Comparison of ENCODE assay signal across 30 cellular contexts in the genomic region with DNA sequence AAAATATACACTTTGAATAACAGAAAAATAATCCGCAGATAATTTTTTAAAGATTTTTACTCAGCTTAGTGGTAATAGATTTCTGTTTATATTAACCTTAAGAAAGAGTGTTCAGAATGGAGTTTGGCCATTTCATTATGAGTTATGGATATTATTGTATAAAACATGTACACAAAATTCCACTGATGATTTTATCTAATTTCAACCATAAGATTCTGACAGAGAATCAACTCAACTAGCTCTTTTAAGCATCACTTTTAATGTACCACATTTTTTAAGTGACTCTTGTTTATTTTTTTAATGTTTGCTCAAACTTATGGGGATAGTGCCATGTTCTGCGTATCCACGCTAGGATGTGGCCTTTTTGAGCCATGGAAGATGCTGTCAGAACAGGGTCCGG.
DNase-seq lines count a peak whose midpoint lies in the region; ATAC-seq and TF ChIP-seq lines count a peak whose summit lies in the region.
"Had no signal": no experiment of that assay in that cellular context is flagged by ENCODE, and none has a peak within 500 bp of the region (broad histone marks: within the 10 kb centered on the region; RNA-seq: fewer than 3 reads in every experiment).

No MANE protein-coding gene starts in this region.

- WGBS in IMR-90 (ENCODE audit: extremely low coverage in 2 of 2, insufficient read length in 1 of 2), 2 experiments = no CpG with 5 or more reads among the region's 4 CpGs

- H3K27ac Mint-ChIP-seq in chondrocyte (ENCODE audit: unreplicated experiment) = peak overlapping the region; percentile 82
- H3K27ac Mint-ChIP-seq: B cell; CD4-positive, alpha-beta memory T cell; naive B cell; stimulated activated naive B cell treated with anti-CD40 and anti-IgM and Interleukin-4, amounts not matched to agents 10 μg/mL and 1 μg/mL and 100 μg/mL, for 72 hours had no signal

- peak overlapping the region; percentile 57; the same call in 1 of the 2 replicates for H3K14ac ChIP-seq in IMR-90 (replicated peaks; ENCODE audit: low read depth, low read length)

- peak overlapping the region; percentile 58 for H3K4ac ChIP-seq in IMR-90 (ENCODE audit: low read depth, low read length)

- H3K9me1 ChIP-seq in IMR-90 (ENCODE audit: insufficient read depth, low read length) = peaks cover 38% of the 10 kb centered on the region

- 0 out of 2 replicates have a peak overlapping the region, but pooled peaks have one; percentile 32 for H4K5ac ChIP-seq in IMR-90 (ENCODE audit: low read depth, low read length)

- in situ Hi-C loops in IMR-90 (cut with MboI; ENCODE audit: low sequenced_read_pairs) = no loop called here

- dilution Hi-C loops in IMR-90 (cut with HindIII; ENCODE audit: low sequenced_read_pairs, unreplicated experiment) = no loop called here

- H3K36me3 Mint-ChIP-seq in chondrocyte (ENCODE audit: low read depth) = peaks cover 28% of the 10 kb centered on the region
- H3K36me3 Mint-ChIP-seq: CD4-positive, alpha-beta memory T cell; naive B cell; stimulated activated naive B cell treated with anti-CD40 and anti-IgM and Interleukin-4, amounts not matched to agents 10 μg/mL and 1 μg/mL and 100 μg/mL, for 72 hours had no signal

- H3K9ac ChIP-seq in IMR-90 (ENCODE audit: low read depth, low read length) (no peak overlapping the region), stomach smooth muscle (ENCODE audit: low read length in 2 of 2) (no peak overlapping the region)

- peak overlapping the region; percentile 54; the same call in 1 of the 2 replicates for H3K18ac ChIP-seq in IMR-90 (ENCODE audit: low read depth, low read length)

- no peak overlapping the region for H3K4me2 ChIP-seq in IMR-90 (ENCODE audit: low read depth, low read length)

- TF ChIP-seq RAD21 in IMR-90 (IDR thresholded peaks at IDR 0.05; ENCODE audit: low read length) = no peak

- BruUV-seq in IMR-90 (replicated peaks; lab: Mats Ljungman, UMichigan) = no TSS peak

- intact Hi-C loops in IMR-90 (cut with micrococcal nuclease) = no loop called here

- H4K20me1 ChIP-seq in IMR-90 (ENCODE audit: insufficient read depth, low read length) = peaks cover 10% of the 10 kb centered on the region

- H3K79me1 ChIP-seq in IMR-90 (ENCODE audit: low read depth in 1 of 2, low read length in 2 of 2) = peaks cover 35 to 80% of the 10 kb centered on the region in 2 experiments

- H3K4me3 Mint-ChIP-seq in chondrocyte (ENCODE audit: unreplicated experiment) = no peak overlapping the region
- H3K4me3 Mint-ChIP-seq: B cell; CD4-positive, alpha-beta memory T cell; naive B cell; stimulated activated naive B cell treated with anti-CD40 and anti-IgM and Interleukin-4, amounts not matched to agents 10 μg/mL and 1 μg/mL and 100 μg/mL, for 72 hours had no signal

- H3K9me3 ChIP-seq in IMR-90 (ENCODE audit: control insufficient read depth, insufficient read depth, low read length) = no peaks in the 10 kb centered on the region
- no peaks in the 10 kb centered on the region for H3K9me3 ChIP-seq in muscle layer of duodenum (ENCODE audit: control insufficient read depth in 1 of 2, low read length in 2 of 2)
- H3K9me3 ChIP-seq in stomach smooth muscle (ENCODE audit: control insufficient read depth in 2 of 2, low read length in 2 of 2) = no peaks in the 10 kb centered on the region
- H3K9me3 ChIP-seq: left lung, neutrophil, prostate gland, suprapubic skin had no signal

- H2BK15ac ChIP-seq in IMR-90 (ENCODE audit: low read depth, low read length) = peak overlapping the region; percentile 28; the same call in 1 of the 3 replicates

- ATAC-seq in IMR-90 (ENCODE audit: low read depth) = no peak
- ATAC-seq: activated CD4-positive, CD25-positive, alpha-beta regulatory T cell treated with anti-CD3 and anti-CD28 coated beads, Interleukin-2, amount 50 U/mL, for 24 hours; left lung; Right ventricle myocardium inferior; stimulated activated naive B cell treated with anti-CD40 and anti-IgM and Interleukin-4, amounts not matched to agents 10 μg/mL and 1 μg/mL and 100 μg/mL, for 72 hours had no signal

- H3K56ac ChIP-seq in IMR-90 (ENCODE audit: extremely low read depth, insufficient read depth, low read length) = no peak overlapping the region

- CTCF ChIA-PET in IMR-90 (lab: Yijun Ruan, JAX) = no interaction called here

- H2AFZ ChIP-seq in IMR-90 (replicated peaks; ENCODE audit: low read length, poor library complexity) = no peak overlapping the region

- peaks cover 68% of the 10 kb centered on the region for H3K4me1 Mint-ChIP-seq in chondrocyte (ENCODE audit: low read depth)

- H3K27me3 ChIP-seq in IMR-90 (ENCODE audit: control insufficient read depth, insufficient read depth, low read length) (no peaks in the 10 kb centered on the region), muscle layer of duodenum (ENCODE audit: low read depth, low read length) (no peaks in the 10 kb centered on the region), stomach smooth muscle (ENCODE audit: control insufficient read depth in 1 of 2, insufficient read depth in 2 of 2, low read length in 2 of 2) (no peaks in the 10 kb centered on the region)
- H3K27me3 ChIP-seq: dorsolateral prefrontal cortex had no signal

- 0 out of 2 replicates have a peak overlapping the region, but pooled peaks have one; percentile 21 for H2BK20ac ChIP-seq in IMR-90 (ENCODE audit: low read depth, low read length)

- TF ChIP-seq CTCF in IMR-90 (conservative IDR thresholded peaks at IDR 0.05; ENCODE audit: low read depth, low read length) (no peak), chondrocyte (IDR thresholded peaks at IDR 0.05) (no peak)

- H4K8ac ChIP-seq in IMR-90 (ENCODE audit: low read depth in 2 of 2, low read length in 2 of 2) = peak overlapping the region in 1 of 2 experiments; percentile 40; a peak in 1 of 4 replicates

- DNase-seq in IMR-90 = no peak
- DNase-seq in chondrocyte (ENCODE audit: low spot score) = no peak
- no peak for DNase-seq in stimulated activated CD4-positive, alpha-beta T cell treated with anti-CD3 and anti-CD28 coated beads, Interleukin-4, amount 100 ng/mL, for 4 hours
- no peak for DNase-seq in DMS79 treated with DMSO at 0.1 percent for 48 hours (lab: John Stamatoyannopoulos, UW)
- no peak for DNase-seq in D341Med (ENCODE audit: low spot score)
- DNase-seq: activated CD4-positive, alpha-beta T cell treated with anti-CD3 and anti-CD28 coated beads, Interleukin-2, amount 50 U/mL, for 4 hours; activated T-cell treated with anti-CD3 and anti-CD28 coated beads, Interleukin-2, amount 50 U/mL, for 48 hours; CD4-positive, alpha-beta memory T cell; cerebellar nuclear complex; glutamatergic neuron; left lung; mesendoderm; MV-4-11; naive B cell; NCI-H1436 treated with DMSO at 0.1 percent for 48 hours; NCI-H2081 treated with DMSO at 0.1 percent for 48 hours; NCI-H2227 treated with DMSO at 0.1 percent for 48 hours; NCI-H526; NK-92 treated with Interleukin-12 subunit alpha and Interleukin-12 subunit beta, amount 100 ng/mL, for 24 hours; stimulated activated naive B cell treated with anti-CD40 and anti-IgM and Interleukin-4, amounts not matched to agents 10 μg/mL and 1 μg/mL and 100 μg/mL, for 72 hours; T-helper 2 cell had no signal

- POLR2A ChIA-PET in IMR-90 (lab: Charles Lee; ENCODE audit: unreplicated experiment) = no interaction called here

- peak overlapping the region; percentile 30; the same call in 1 of the 2 replicates for H3K27ac ChIP-seq in IMR-90 (ENCODE audit: insufficient read depth, low read length)
- peak overlapping the region; percentile 20 for H3K27ac ChIP-seq in muscle layer of duodenum (ENCODE audit: low read length)
- peak overlapping the region; percentile 58 for H3K27ac ChIP-seq in stomach smooth muscle (ENCODE audit: low read length)
- H3K27ac ChIP-seq: dorsolateral prefrontal cortex, left lung, neutrophil, prostate gland, suprapubic skin had no signal

- peak overlapping the region; percentile 59; the same call in 1 of the 2 replicates for H2BK120ac ChIP-seq in IMR-90 (ENCODE audit: low read depth, low read length)

- H3K4me3 ChIP-seq in IMR-90 (ENCODE audit: insufficient read depth, low read depth, low read length) (no peak overlapping the region), muscle layer of duodenum (ENCODE audit: low read depth in 1 of 2, low read length in 2 of 2) (no peak overlapping the region), stomach smooth muscle (ENCODE audit: low read length in 2 of 2) (no peak overlapping the region)
- H3K4me3 ChIP-seq: dorsolateral prefrontal cortex, left lung, prostate gland, suprapubic skin had no signal

- H4K91ac ChIP-seq in IMR-90 (ENCODE audit: insufficient read depth, low read depth, low read length) = peak overlapping the region; percentile 8; the same call in 1 of the 2 replicates

- TF ChIP-seq POLR2A in IMR-90 (IDR thresholded peaks at IDR 0.05; ENCODE audit: low read depth, low read length) = no peak

- H2BK5ac ChIP-seq in IMR-90 (ENCODE audit: low read depth, low read length, poor library complexity, severe bottlenecking) = peak overlapping the region; percentile 47

- H2AK5ac ChIP-seq in IMR-90 (ENCODE audit: low read depth, low read length) = peak overlapping the region; percentile 36; the same call in 1 of the 2 replicates

- no peak overlapping the region for H3K23ac ChIP-seq in IMR-90 (ENCODE audit: low read depth, low read length)

- H3K9me3 Mint-ChIP-seq in chondrocyte (ENCODE audit: low read depth) = no peaks in the 10 kb centered on the region

- H3K36me3 ChIP-seq in IMR-90 (ENCODE audit: control insufficient read depth, insufficient read depth, low read length) (peaks cover 7% of the 10 kb centered on the region), muscle layer of duodenum (ENCODE audit: control insufficient read depth in 1 of 2, insufficient read depth in 2 of 2, low read length in 2 of 2) (no peaks in the 10 kb centered on the region), stomach smooth muscle (ENCODE audit: control insufficient read depth in 2 of 2, insufficient read depth in 2 of 2, low read length in 2 of 2) (peaks cover 0 to 4% of the 10 kb centered on the region in 2 donors)
- H3K36me3 ChIP-seq: left lung, neutrophil, prostate gland, suprapubic skin had no signal

- no peaks in the 10 kb centered on the region for H3K27me3 Mint-ChIP-seq in chondrocyte (ENCODE audit: low read depth)

- H3K4me1 ChIP-seq in IMR-90 (ENCODE audit: control insufficient read depth, insufficient read depth, low read length) (peaks cover 37% of the 10 kb centered on the region), muscle layer of duodenum (ENCODE audit: control insufficient read depth in 1 of 2, insufficient read depth in 2 of 2, low read length in 2 of 2) (peaks cover 4 to 14% of the 10 kb centered on the region in 2 donors), stomach smooth muscle (ENCODE audit: control insufficient read depth, insufficient read depth, low read length) (peaks cover 38% of the 10 kb centered on the region)
- H3K4me1 ChIP-seq: prostate gland had no signal

- H2AK9ac ChIP-seq in IMR-90 (replicated peaks; ENCODE audit: low read depth, low read length, poor library complexity) = no peak overlapping the region
